Comparison of ENCODE assay signal across 8 cellular contexts in genomic region chr6:165889636-165890403, GRCh38.
A peak's percentile ranks its signal among the peaks of the same experiment; 100 is the strongest.
DNase-seq lines count a peak whose midpoint lies in the region; ATAC-seq and TF ChIP-seq lines count a peak whose summit lies in the region.

No MANE protein-coding gene starts in this region.

- no peaks in the 10 kb centered on the region for H3K36me3 ChIP-seq in ascending aorta

- H3K27ac ChIP-seq in ascending aorta: no peak overlapping the region

- no peaks in the 10 kb centered on the region for H3K27me3 ChIP-seq in ascending aorta

- intact Hi-C loops in sciatic nerve (cut with DNase I) (loop anchor here (5.0 kb wide), 1 partner anchor 212 kb away; no protein-coding TSS in a partner anchor), ascending aorta (cut with DNase I) (no loop called here)

- DNase-seq in NCI-H510A treated with DMSO at 0.1 percent for 48 hours (lab: John Stamatoyannopoulos, UW): peak; percentile 25
- no peak for DNase-seq in NCI-H510A (lab: John Stamatoyannopoulos, UW)
- DNase-seq in NCI-H128 (lab: John Stamatoyannopoulos, UW; ENCODE audit: unreplicated experiment): peak; percentile 22
- peak; percentile 57 for DNase-seq in fibroblast of villous mesenchyme (ENCODE audit: low read depth)
- DNase-seq in sciatic nerve (ENCODE audit: low spot score): no peak
- no peak for DNase-seq in ascending aorta (ENCODE audit: low spot score in 2 of 2)
- DNase-seq in SKM-1 (lab: John Stamatoyannopoulos, UW; ENCODE audit: unreplicated experiment): no peak

- TF ChIP-seq CTCF in fibroblast of villous mesenchyme (IDR thresholded peaks at IDR 0.05; ENCODE audit: insufficient read depth, low read depth, low read length) (peak; percentile 70), ascending aorta (IDR thresholded peaks at IDR 0.05) (peak in 1 of 3 experiments; percentile 25)

- H3K4me3 ChIP-seq in fibroblast of villous mesenchyme (ENCODE audit: low read depth, low read length): no peak overlapping the region
- H3K4me3 ChIP-seq in ascending aorta: no peak overlapping the region

- no peaks in the 10 kb centered on the region for H3K9me3 ChIP-seq in ascending aorta

- ATAC-seq in sciatic nerve: peak; percentile 60
- ATAC-seq in activated CD4-positive, CD25-positive, alpha-beta regulatory T cell treated with anti-CD3 and anti-CD28 coated beads, Interleukin-2, amount 50 U/mL, for 24 hours: no peak

- H3K4me1 ChIP-seq in ascending aorta: no peaks in the 10 kb centered on the region

Comparison
In these comparisons a context has a peak if more than half of its experiments do, and no peak if none do; other contexts are left out.
1. DNase-seq: peak in NCI-H510A treated with DMSO at 0.1 percent for 48 hours (single experiment), NCI-H128 (single experiment) and fibroblast of villous mesenchyme (single experiment); none in NCI-H510A (single experiment), sciatic nerve (single experiment), ascending aorta (0 of 2) and SKM-1 (single experiment).